Comparison of ENCODE assay signal across 12 cellular contexts in the genomic region with DNA sequence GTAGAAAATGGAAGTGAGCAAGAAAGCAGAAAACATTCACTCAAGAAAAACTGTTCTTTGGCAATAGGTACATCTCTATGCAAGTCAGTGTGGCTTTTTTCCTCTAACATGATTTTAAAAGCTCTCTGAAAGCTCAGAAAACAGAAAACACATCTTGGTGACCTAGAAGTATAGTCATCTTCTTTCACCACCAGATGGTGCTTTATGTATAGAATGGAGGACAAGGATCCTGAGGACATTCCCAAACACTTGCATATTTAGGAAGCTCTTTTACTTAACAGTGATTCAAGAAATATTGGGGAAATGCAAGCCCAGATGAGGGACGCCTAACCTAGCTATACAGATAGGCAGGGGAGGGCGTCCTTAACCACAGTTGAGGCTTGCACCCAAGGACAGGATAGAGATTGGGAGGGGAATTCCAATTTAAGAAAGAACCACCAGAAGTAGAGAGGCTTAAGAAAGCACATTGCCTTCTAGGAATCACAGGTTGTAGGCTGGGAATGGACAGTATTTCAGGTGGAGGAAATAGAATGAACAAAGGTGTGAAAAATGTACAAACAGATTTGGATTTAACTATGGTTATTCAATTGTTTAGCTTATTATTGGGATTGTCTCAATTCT. TPM values are rescaled to one million over a fixed set of nuclear protein-coding genes. Genes with fewer than 3 reads are reported as not detected.
A peak's percentile ranks its signal among the peaks of the same experiment; 100 is the strongest.
DNase-seq lines count a peak whose midpoint lies in the region; ATAC-seq and TF ChIP-seq lines count a peak whose summit lies in the region.
"Had no signal": no experiment of that assay in that cellular context is flagged by ENCODE, and none has a peak within 500 bp of the region (broad histone marks: within the 10 kb centered on the region; RNA-seq: fewer than 3 reads in every experiment).

No MANE protein-coding gene starts in this region.

- WGBS in SK-N-SH (ENCODE audit: low lambda C conversion rate) = 33% methylated on average over 2 of the region's 2 CpGs

- no peak for TF ChIP-seq EP300 in SK-N-SH (IDR thresholded peaks at IDR 0.05; ENCODE audit: borderline replicate concordance in 1 of 2, low read depth in 1 of 2, low read length in 1 of 2)

- no peak overlapping the region for H2AFZ ChIP-seq in GM23338
- no peak overlapping the region for H2AFZ ChIP-seq in SK-N-SH (ENCODE audit: low read depth)

- no peak overlapping the region for H3K9ac ChIP-seq in SK-N-SH

- H3K27ac ChIP-seq in GM23338 (ENCODE audit: low read depth) = no peak overlapping the region
- no peak overlapping the region for H3K27ac ChIP-seq in SK-N-SH (ENCODE audit: low read depth in 2 of 2, low read length in 1 of 2)
- H3K27ac ChIP-seq: right atrium auricular region, upper lobe of left lung had no signal

- no peaks in the 10 kb centered on the region for H3K9me3 ChIP-seq in SK-N-SH
- H3K9me3 ChIP-seq: right atrium auricular region, upper lobe of left lung had no signal

- H3K27me3 Mint-ChIP-seq in GM23338 (ENCODE audit: insufficient read depth, low read depth, poor library complexity) = no peaks in the 10 kb centered on the region

- H3K4me2 ChIP-seq in GM23338 = no peak overlapping the region
- H3K4me2 ChIP-seq in SK-N-SH = no peak overlapping the region

- H3K9me2 ChIP-seq in GM23338 (ENCODE audit: insufficient read depth) (peaks cover 10% of the 10 kb centered on the region), SK-N-SH (no peaks in the 10 kb centered on the region)

- POLR2A ChIA-PET in SK-N-SH (lab: Yijun Ruan, JAX) = no interaction called here

- H3K79me2 ChIP-seq in GM23338 (replicated peaks; ENCODE audit: insufficient read depth) = no peaks in the 10 kb centered on the region
- no peaks in the 10 kb centered on the region for H3K79me2 ChIP-seq in SK-N-SH (ENCODE audit: insufficient read depth)

- no peak overlapping the region for H3K27ac Mint-ChIP-seq in GM23338

- H3F3A ChIP-seq in GM23338 (replicated peaks; ENCODE audit: low read depth) (no peaks in the 10 kb centered on the region), SK-N-SH (replicated peaks; ENCODE audit: insufficient read depth) (no peaks in the 10 kb centered on the region)

- peak; percentile 65 for ATAC-seq in GM23338
- no peak for ATAC-seq in stimulated activated naive CD8-positive, alpha-beta T cell treated with anti-CD3 and anti-CD28 coated beads, Interleukin-15, Interleukin-2, amounts not matched to agents 100 U/mL and 50 U/mL, for 24 hours

- H4K20me1 ChIP-seq in GM23338 (replicated peaks; ENCODE audit: insufficient read depth) (no peaks in the 10 kb centered on the region), SK-N-SH (ENCODE audit: insufficient read depth) (no peaks in the 10 kb centered on the region)

- no peaks in the 10 kb centered on the region for H3K36me3 ChIP-seq in GM23338 (ENCODE audit: insufficient read depth)
- H3K36me3 ChIP-seq in SK-N-SH (replicated peaks in 1 of 2; ENCODE audit: control insufficient read depth in 1 of 2, insufficient read depth in 2 of 2, low read length in 1 of 2) = no peaks in the 10 kb centered on the region
- H3K36me3 ChIP-seq: right atrium auricular region, upper lobe of left lung had no signal

- CTCF ChIA-PET in SK-N-SH (lab: Yijun Ruan, JAX) = interaction anchor here (0.6 to 1.3 kb wide), 3 partner anchors 26 to 440 kb away, joined by 3 to 4 read pairs (median 3); no protein-coding TSS in a partner anchor

- H3K4me1 ChIP-seq in GM23338 (ENCODE audit: insufficient read depth) = peaks cover 9% of the 10 kb centered on the region
- no peaks in the 10 kb centered on the region for H3K4me1 ChIP-seq in SK-N-SH (ENCODE audit: control insufficient read depth in 1 of 2, insufficient read depth in 2 of 2, low read depth in 1 of 2, low read length in 1 of 2)
- H3K4me1 ChIP-seq: right atrium auricular region, upper lobe of left lung had no signal

- H3K36me3 Mint-ChIP-seq in GM23338 (ENCODE audit: low read depth) = peaks cover 6% of the 10 kb centered on the region; the same call in 1 of the 3 replicates

- peaks cover 4% of the 10 kb centered on the region; the same call in 2 of the 3 replicates for H3K9me3 Mint-ChIP-seq in GM23338

- peaks cover 35% of the 10 kb centered on the region for H3K4me1 Mint-ChIP-seq in GM23338

- H3K4me3 ChIP-seq in GM23338 (no peak overlapping the region), SK-N-SH (ENCODE audit: low read depth in 2 of 2, low read length in 1 of 2) (no peak overlapping the region)
- H3K4me3 ChIP-seq: right atrium auricular region, upper lobe of left lung had no signal

- H3K27me3 ChIP-seq in GM23338 (ENCODE audit: insufficient read depth) (no peaks in the 10 kb centered on the region), SK-N-SH (ENCODE audit: insufficient read depth) (no peaks in the 10 kb centered on the region)
- H3K27me3 ChIP-seq: right atrium auricular region, upper lobe of left lung had no signal

- DNase-seq in A172 (ENCODE audit: low spot score) = peak; percentile 21
- DNase-seq in GM23338 (ENCODE audit: low spot score) = peak; percentile 70
- no peak for DNase-seq in SK-N-SH
- DNase-seq in foreskin melanocyte = peak; percentile 35
- DNase-seq in cerebellum (ENCODE audit: low spot score) = no peak
- DNase-seq in activated CD4-positive, alpha-beta T cell treated with anti-CD3 and anti-CD28 coated beads, Interleukin-2, amount 50 U/mL, for 48 hours = no peak
- no peak for DNase-seq in GM19238 (ENCODE audit: insufficient read length, low spot score)
- no peak for DNase-seq in stimulated activated naive CD8-positive, alpha-beta T cell treated with anti-CD3 and anti-CD28 coated beads, Interleukin-15, Interleukin-2, amounts not matched to agents 100 U/mL and 50 U/mL, for 24 hours
- DNase-seq: Calu3, SHP77, upper lobe of left lung had no signal

- TF ChIP-seq CTCF in GM23338 (conservative IDR thresholded peaks at IDR 0.05; ENCODE audit: low read depth in 2 of 2) = peak; percentile 56 to 68
- TF ChIP-seq CTCF in SK-N-SH (IDR thresholded peaks at IDR 0.05) = peak; percentile 59

- H3K4me3 Mint-ChIP-seq in GM23338 = no peak overlapping the region

- TF ChIP-seq RAD21 in SK-N-SH (IDR thresholded peaks at IDR 0.05; ENCODE audit: low read length) = peak; percentile 52

TF ChIP-seq in GM23338, 12 proteins besides CTCF, POLR2A, EP300 and RAD21:
- no peak for TF ChIP-seq NANOG (IDR thresholded peaks at IDR 0.05; ENCODE audit: borderline replicate concordance)
TF ChIP-seq in GM23338: peak in this region for 0.

TF ChIP-seq in SK-N-SH, 30 proteins besides CTCF, POLR2A, EP300 and RAD21:
- TF ChIP-seq EZH2phosphoT487 (IDR thresholded peaks at IDR 0.05; ENCODE audit: borderline replicate concordance, low read depth) (no peak), REST (IDR thresholded peaks at IDR 0.05; ENCODE audit: low read depth, low read length) (no peak), RCOR1 (IDR thresholded peaks at IDR 0.05; ENCODE audit: low read length) (no peak), SMC3 (IDR thresholded peaks at IDR 0.05; ENCODE audit: low read depth, low read length) (peak; percentile 52), NFIC (IDR thresholded peaks at IDR 0.05; ENCODE audit: borderline replicate concordance) (no peak), SIN3A (IDR thresholded peaks at IDR 0.05; ENCODE audit: borderline replicate concordance, low read depth, low read length) (no peak), POLR2AphosphoS5 (IDR thresholded peaks at IDR 0.05; ENCODE audit: low read depth, low read length) (no peak)
- TF ChIP-seq, protein P1, sequence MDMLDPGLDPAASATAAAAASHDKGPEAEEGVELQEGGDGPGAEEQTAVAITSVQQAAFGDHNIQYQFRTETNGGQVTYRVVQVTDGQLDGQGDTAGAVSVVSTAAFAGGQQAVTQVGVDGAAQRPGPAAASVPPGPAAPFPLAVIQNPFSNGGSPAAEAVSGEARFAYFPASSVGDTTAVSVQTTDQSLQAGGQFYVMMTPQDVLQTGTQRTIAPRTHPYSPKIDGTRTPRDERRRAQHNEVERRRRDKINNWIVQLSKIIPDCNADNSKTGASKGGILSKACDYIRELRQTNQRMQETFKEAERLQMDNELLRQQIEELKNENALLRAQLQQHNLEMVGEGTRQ (IDR thresholded peaks at IDR 0.05; ENCODE audit: borderline replicate concordance, low read depth, low read length) = no peak

RNA-seq across cellular contexts. Expression of gene CCDC81, which starts 13.8 kb away (rescaled TPM):
- 0.41 TPM in 1 of 2 replicates, not detected in the other for total RNA-seq in A172 (2014; rRNA removed; shearing (Covaris generic))
- 0.43 and 4.3 TPM in 2 replicates for total RNA-seq in GM23338 (2014; rRNA removed; shearing (Covaris generic))
- 0.37 and 0.83 TPM in 2 replicates for polyA plus RNA-seq in GM23338 (2016; fragmentation: Nextera tagmentation; extraction: Ambion mirVana)
- 0.49 and 0.62 TPM in 2 replicates for polyA plus RNA-seq in SK-N-SH (2012; rRNA removed)
- 0.38 and 0.64 TPM in 2 replicates for polyA plus RNA-seq in SK-N-SH (2012; cell fraction: cytosol; rRNA removed)
- polyA plus RNA-seq in SK-N-SH (2012; cell fraction: nucleus; rRNA removed) = 1.8 and 2.0 TPM in 2 replicates
- total RNA-seq in cerebellum = 3.4 TPM

RNA-seq across cellular contexts. Expression of gene HIKESHI, which starts 58.8 kb away (rescaled TPM):
- total RNA-seq in A172 (2014; rRNA removed; shearing (Covaris generic)) = 90.4 and 106 TPM in 2 replicates
- 71.2 and 76.8 TPM in 2 replicates for total RNA-seq in GM23338 (2014; rRNA removed; shearing (Covaris generic))
- polyA plus RNA-seq in GM23338 (2016; fragmentation: Nextera tagmentation; extraction: Ambion mirVana) (162 and 170 TPM in 2 replicates), SK-N-SH (2012; rRNA removed) (62.3 and 67.6 TPM in 2 replicates)
- polyA plus RNA-seq in SK-N-SH (2012; cell fraction: cytosol; rRNA removed) = 76.7 and 80.2 TPM in 2 replicates
- 21.9 and 42.5 TPM in 2 replicates for polyA plus RNA-seq in SK-N-SH (2012; cell fraction: nucleus; rRNA removed)
- total RNA-seq in cerebellum = 39.4 TPM

Comparison
In these comparisons a context has a peak if more than half of its experiments do, and no peak if none do; other contexts are left out.
1. DNase-seq: peak in A172 (single experiment), GM23338 (single experiment) and foreskin melanocyte (single experiment); none in SK-N-SH (single experiment), cerebellum (single experiment), activated CD4-positive, alpha-beta T cell treated with anti-CD3 and anti-CD28 coated beads, Interleukin-2, amount 50 U/mL, for 48 hours (0 of 2), GM19238 (single experiment) and stimulated activated naive CD8-positive, alpha-beta T cell treated with anti-CD3 and anti-CD28 coated beads, Interleukin-15, Interleukin-2, amounts not matched to agents 100 U/mL and 50 U/mL, for 24 hours (single experiment).